Comparison of ENCODE assay signal across 13 cellular contexts in genomic region chr16:404971-405486, GRCh38.
"Had no signal": no experiment of that assay in that cellular context is flagged by ENCODE, and none has a peak within 500 bp of the region (broad histone marks: within the 10 kb centered on the region; RNA-seq: fewer than 3 reads in every experiment).

No MANE protein-coding gene starts in this region.

- H3K36me3 ChIP-seq: neural progenitor cell had no signal

- DNase-seq: activated naive CD4-positive, alpha-beta T cell treated with anti-CD3 and anti-CD28 coated beads, Interleukin-2, amount 10 ng/mL, durations not matched to agents 7 days and 5 days; central memory CD4-positive, alpha-beta T cell; effector memory CD4-positive, alpha-beta T cell; lower lobe of right lung; stimulated activated CD4-positive, alpha-beta T cell treated with anti-CD3 and anti-CD28 coated beads, Interleukin-4, amount 100 ng/mL, for 1 hour; stimulated activated CD8-positive, alpha-beta memory T cell treated with anti-CD3 and anti-CD28 coated beads, Interleukin-4, amount 100 ng/mL, for 48 hours; stimulated activated naive CD8-positive, alpha-beta T cell treated with anti-CD3 and anti-CD28 coated beads, Interleukin-15, Interleukin-2, amounts not matched to agents 100 U/mL and 50 U/mL, for 24 hours had no signal

- H3K9ac ChIP-seq: neural progenitor cell, parathyroid adenoma had no signal

- H3K4me3 ChIP-seq: coronary artery, gastroesophageal sphincter, lower lobe of right lung, neural progenitor cell had no signal

- ATAC-seq: activated CD4-positive, CD25-positive, alpha-beta regulatory T cell treated with anti-CD3 and anti-CD28 coated beads, Interleukin-2, amount 50 U/mL, for 24 hours; gastroesophageal sphincter; lower lobe of right lung; stimulated activated naive CD8-positive, alpha-beta T cell treated with anti-CD3 and anti-CD28 coated beads, Interleukin-15, Interleukin-2, amounts not matched to agents 100 U/mL and 50 U/mL, for 24 hours had no signal

- H3K27ac ChIP-seq: coronary artery, epithelial cell of prostate, gastroesophageal sphincter, lower lobe of right lung, neural progenitor cell, parathyroid adenoma had no signal

- H2AFZ ChIP-seq: neural progenitor cell, parathyroid adenoma had no signal

- H3K79me2 ChIP-seq: parathyroid adenoma had no signal

- H3K4me1 ChIP-seq: neural progenitor cell, parathyroid adenoma had no signal

- H3K9me3 ChIP-seq: gastroesophageal sphincter, lower lobe of right lung had no signal

- H3K4me2 ChIP-seq: neural progenitor cell had no signal

- H3K27me3 ChIP-seq: gastroesophageal sphincter, neural progenitor cell had no signal
